Comparison of ENCODE assay signal across 21 cellular contexts in the genomic region with DNA sequence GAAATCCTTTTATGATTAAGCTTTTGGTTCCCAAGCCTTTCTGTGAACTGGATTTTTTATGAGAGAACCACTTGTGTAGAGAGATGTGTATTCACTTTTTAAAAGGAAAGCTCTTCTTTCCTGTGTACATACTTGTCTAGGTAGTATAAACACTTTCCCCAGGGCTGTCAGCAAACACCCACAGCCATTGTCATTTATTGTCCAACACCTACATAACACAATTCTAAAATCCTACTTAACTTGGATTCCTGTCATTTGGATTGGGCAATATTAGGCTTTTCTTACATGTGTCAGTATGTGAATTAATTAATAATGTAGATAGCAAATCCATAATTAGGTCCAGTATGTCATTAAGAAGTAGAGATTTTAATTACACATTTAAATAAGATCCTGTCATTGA.
"Had no signal": no experiment of that assay in that cellular context is flagged by ENCODE, and none has a peak within 500 bp of the region (broad histone marks: within the 10 kb centered on the region; RNA-seq: fewer than 3 reads in every experiment).

No MANE protein-coding gene starts in this region.

- DNase-seq: activated B cell treated with CpG ODN at 0.5 μM for 24 hours; activated CD4-positive, alpha-beta memory T cell treated with anti-CD3 and anti-CD28 coated beads for 36 hours; activated CD4-positive, alpha-beta T cell treated with anti-CD3 and anti-CD28 coated beads for 48 hours; activated gamma-delta T cell treated with Interleukin-2 at 50 U/mL for 16 hours; adrenal gland; brain microvascular endothelial cell; central memory CD4-positive, alpha-beta T cell; dermis blood vessel endothelial cell; effector CD8-positive, alpha-beta T cell; erythroblast; foreskin keratinocyte; hippocampal formation; left lung; naive thymus-derived CD8-positive, alpha-beta T cell; small intestine; stimulated activated CD4-positive, alpha-beta T cell treated with anti-CD3 and anti-CD28 coated beads, Interleukin-2, amount 100 ng/mL, for 24 hours; stimulated activated naive B cell treated with anti-CD40 and anti-IgM and Interleukin-4, amounts not matched to agents 10 μg/mL and 1 μg/mL and 100 μg/mL, for 72 hours; transverse colon had no signal

- H3K27ac Mint-ChIP-seq: activated B cell treated with CpG ODN at 0.5 μM for 24 hours; activated CD4-positive, alpha-beta memory T cell treated with anti-CD3 and anti-CD28 coated beads for 36 hours; activated naive CD8-positive, alpha-beta T cell; mesothelial cell of epicardium had no signal

- H3K4me1 Mint-ChIP-seq: activated B cell treated with CpG ODN at 0.5 μM for 24 hours, mesothelial cell of epicardium had no signal

- H3K27me3 Mint-ChIP-seq: activated B cell treated with CpG ODN at 0.5 μM for 24 hours; activated CD4-positive, alpha-beta memory T cell treated with anti-CD3 and anti-CD28 coated beads for 36 hours; activated naive CD8-positive, alpha-beta T cell; naive thymus-derived CD8-positive, alpha-beta T cell; stimulated activated naive B cell treated with anti-CD40 and anti-IgM and Interleukin-4, amounts not matched to agents 10 μg/mL and 1 μg/mL and 100 μg/mL, for 72 hours had no signal

- H3K4me3 Mint-ChIP-seq: activated B cell treated with CpG ODN at 0.5 μM for 24 hours; activated CD4-positive, alpha-beta memory T cell treated with anti-CD3 and anti-CD28 coated beads for 36 hours; activated naive CD8-positive, alpha-beta T cell; mesothelial cell of epicardium; naive thymus-derived CD8-positive, alpha-beta T cell; stimulated activated naive B cell treated with anti-CD40 and anti-IgM and Interleukin-4, amounts not matched to agents 10 μg/mL and 1 μg/mL and 100 μg/mL, for 72 hours had no signal

- ATAC-seq: foreskin keratinocyte; left lung; naive thymus-derived CD8-positive, alpha-beta T cell; sciatic nerve; stimulated activated naive B cell treated with anti-CD40 and anti-IgM and Interleukin-4, amounts not matched to agents 10 μg/mL and 1 μg/mL and 100 μg/mL, for 72 hours had no signal

- H3K9me3 Mint-ChIP-seq: activated B cell treated with CpG ODN at 0.5 μM for 24 hours; activated CD4-positive, alpha-beta memory T cell treated with anti-CD3 and anti-CD28 coated beads for 36 hours; mesothelial cell of epicardium; naive thymus-derived CD8-positive, alpha-beta T cell; stimulated activated naive B cell treated with anti-CD40 and anti-IgM and Interleukin-4, amounts not matched to agents 10 μg/mL and 1 μg/mL and 100 μg/mL, for 72 hours had no signal
